In the genomic region with DNA sequence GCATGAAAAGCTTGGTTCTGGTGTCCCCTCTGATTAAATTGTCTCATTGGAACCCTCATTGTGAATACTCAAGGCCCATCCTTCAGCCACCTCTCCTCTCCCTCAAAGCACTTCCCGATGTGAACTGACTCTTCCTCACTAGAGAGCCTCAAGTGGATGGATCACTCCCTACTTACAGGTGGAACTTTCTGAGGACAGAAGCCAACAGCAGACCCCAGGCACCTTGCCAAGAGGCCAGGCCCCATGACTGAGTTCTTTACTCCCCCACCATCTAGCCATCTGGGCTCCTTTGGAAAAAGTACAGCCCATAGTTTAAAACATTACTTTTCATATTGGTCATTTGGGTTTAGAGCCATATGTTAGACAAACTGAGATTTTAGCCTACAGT, we compare ENCODE assay signal across 15 cellular contexts.
DNase-seq lines count a peak whose midpoint lies in the region; ATAC-seq and TF ChIP-seq lines count a peak whose summit lies in the region.
"Had no signal": no experiment of that assay in that cellular context is flagged by ENCODE, and none has a peak within 500 bp of the region (broad histone marks: within the 10 kb centered on the region; RNA-seq: fewer than 3 reads in every experiment).

No MANE protein-coding gene starts in this region.

- peak overlapping the region; percentile 61 for H3K4me2 ChIP-seq in osteoblast (ENCODE audit: insufficient read depth, low read length)
- H3K4me2 ChIP-seq: GM23338 had no signal

- TF ChIP-seq CTCF in osteoblast (IDR thresholded peaks at IDR 0.05; ENCODE audit: extremely low read depth, low read depth, low read length) (no peak), psoas muscle (IDR thresholded peaks at IDR 0.05) (no peak), heart right ventricle (IDR thresholded peaks at IDR 0.05) (no peak)

- H3K27ac ChIP-seq in SJSA1, result peak overlapping the region; percentile 89
- H3K27ac ChIP-seq in osteoblast (ENCODE audit: low read depth, low read length), result peak overlapping the region; percentile 79
- no peak overlapping the region for H3K27ac ChIP-seq in psoas muscle
- H3K27ac ChIP-seq in heart right ventricle, result no peak overlapping the region

- H3K9me3 ChIP-seq in SJSA1 (replicated peaks) (no peaks in the 10 kb centered on the region), osteoblast (ENCODE audit: low read depth, low read length) (no peaks in the 10 kb centered on the region), psoas muscle (no peaks in the 10 kb centered on the region), heart right ventricle (no peaks in the 10 kb centered on the region)

- H3K4me3 ChIP-seq in SJSA1 (no peak overlapping the region), osteoblast (ENCODE audit: insufficient read depth, low read length) (no peak overlapping the region), psoas muscle (no peak overlapping the region), heart right ventricle (no peak overlapping the region)
- H3K4me3 ChIP-seq: GM23338 had no signal

- H3K27me3 ChIP-seq in SJSA1 (replicated peaks) (no peaks in the 10 kb centered on the region), osteoblast (ENCODE audit: insufficient read depth, low read length) (no peaks in the 10 kb centered on the region), psoas muscle (ENCODE audit: insufficient read depth in 3 of 3, low read length in 2 of 3) (no peaks in the 10 kb centered on the region), heart right ventricle (no peaks in the 10 kb centered on the region)

- intact Hi-C loops in psoas muscle (cut with DNase I), result no loop called here
- intact Hi-C loops in heart right ventricle (cut with DNase I), result loop anchor here in 3 of 10 donors (5.0 to 10.0 kb wide), 3 partner anchors 134 to 147 kb away; no protein-coding TSS in a partner anchor

- H3K36me3 ChIP-seq in SJSA1 (no peaks in the 10 kb centered on the region), osteoblast (ENCODE audit: insufficient read depth, low read length) (no peaks in the 10 kb centered on the region), psoas muscle (ENCODE audit: insufficient read depth in 1 of 2, low read depth in 1 of 2) (no peaks in the 10 kb centered on the region), heart right ventricle (no peaks in the 10 kb centered on the region)

- peaks cover 31% of the 10 kb centered on the region for H3K4me1 ChIP-seq in SJSA1 (replicated peaks)
- peaks cover 38% of the 10 kb centered on the region for H3K4me1 ChIP-seq in osteoblast (ENCODE audit: insufficient read depth, low read length)
- H3K4me1 ChIP-seq in psoas muscle, result no peaks in the 10 kb centered on the region
- peaks cover 0 to 33% (median 13%) of the 10 kb centered on the region in 9 donors for H3K4me1 ChIP-seq in heart right ventricle

- DNase-seq in SJSA1 (ENCODE audit: low read depth in 1 of 2, low spot score in 2 of 2), result no peak
- no peak for DNase-seq in osteoblast (ENCODE audit: insufficient read length, low spot score, missing footprints)
- DNase-seq in psoas muscle, result no peak
- no peak for DNase-seq in heart right ventricle
- DNase-seq in dermis blood vessel endothelial cell, result no peak
- no peak for DNase-seq in DMS153 treated with DMSO at 0.1 percent for 48 hours (lab: John Stamatoyannopoulos, UW; ENCODE audit: unreplicated experiment)
- DNase-seq: CD4-positive, CD25-positive, alpha-beta regulatory T cell; erythroblast; GDM1; stimulated activated CD4-positive, alpha-beta T cell treated with anti-CD3 and anti-CD28 coated beads, Interleukin-4, amount 100 ng/mL, for 4 hours; stimulated activated naive B cell treated with anti-CD40 and anti-IgM and Interleukin-4, amounts not matched to agents 10 μg/mL and 1 μg/mL and 100 μg/mL, for 72 hours had no signal

- H4K20me1 ChIP-seq in osteoblast (ENCODE audit: insufficient read depth, low read length), result no peaks in the 10 kb centered on the region

- ATAC-seq in GM18511 (IDR thresholded peaks at IDR 0.05; ENCODE audit: unreplicated experiment), result peak; percentile 22
- ATAC-seq in HG02759 (IDR thresholded peaks at IDR 0.05; ENCODE audit: unreplicated experiment), result peak; percentile 16
- ATAC-seq in psoas muscle, result no peak
- ATAC-seq in heart right ventricle, result no peak
- ATAC-seq: GM23338; sciatic nerve; stimulated activated naive B cell treated with anti-CD40 and anti-IgM and Interleukin-4, amounts not matched to agents 10 μg/mL and 1 μg/mL and 100 μg/mL, for 72 hours had no signal

- peaks cover 5% of the 10 kb centered on the region for H3K79me2 ChIP-seq in osteoblast (ENCODE audit: insufficient read depth, low read length)

- peak overlapping the region; percentile 17 for H2AFZ ChIP-seq in osteoblast (ENCODE audit: low read length)
- H2AFZ ChIP-seq: GM23338 had no signal

- WGBS in psoas muscle, 3 donors, result 63 to 85% (median 76%) methylated on average over 1 of the region's 1 CpG
- 46 to 57% methylated on average over 1 of the region's 1 CpG for WGBS in heart right ventricle, 2 donors

Comparison
In these comparisons a context has a peak if more than half of its experiments do, and no peak if none do; other contexts are left out.
1. ATAC-seq: peak in GM18511 (single experiment) and HG02759 (single experiment); none in psoas muscle (0 of 4) and heart right ventricle (0 of 8).
2. H3K27ac ChIP-seq: peak in SJSA1 (single experiment) and osteoblast (single experiment); none in psoas muscle (single experiment) and heart right ventricle (0 of 10).